18 cellular contexts compared by ENCODE assay signal in genomic region chr5:65137631-65138030, GRCh38.
DNase-seq lines count a peak whose midpoint lies in the region; ATAC-seq and TF ChIP-seq lines count a peak whose summit lies in the region.
"Had no signal": no experiment of that assay in that cellular context is flagged by ENCODE, and none has a peak within 500 bp of the region (broad histone marks: within the 10 kb centered on the region; RNA-seq: fewer than 3 reads in every experiment).

No MANE protein-coding gene starts in this region.

- POLR2A ChIA-PET in PC-9 (lab: Charles Lee; ENCODE audit: unreplicated experiment), result no interaction called here

- H3K27me3 ChIP-seq in PC-9 (ENCODE audit: insufficient read depth, low read depth) (no peaks in the 10 kb centered on the region), mesenchymal stem cell (ENCODE audit: control insufficient read depth in 1 of 2, insufficient read depth in 1 of 2, low read length in 2 of 2) (no peaks in the 10 kb centered on the region), thoracic aorta (replicated peaks; ENCODE audit: insufficient read depth) (no peaks in the 10 kb centered on the region)
- H3K27me3 ChIP-seq: heart left ventricle, stomach had no signal

- H2BK12ac ChIP-seq in mesenchymal stem cell (ENCODE audit: low read length in 2 of 2), result no peak overlapping the region

- ATAC-seq in thoracic aorta (ENCODE audit: insufficient number of reproducible peaks, low FRiP score, low read depth) (no peak), GM19328 (IDR thresholded peaks at IDR 0.05; ENCODE audit: unreplicated experiment) (no peak)
- ATAC-seq: activated CD8-positive, alpha-beta memory T cell treated with anti-CD3 and anti-CD28 coated beads, Interleukin-2, amount 10 ng/mL, durations not matched to agents 7 days and 5 days had no signal

- no peak overlapping the region for H2BK5ac ChIP-seq in mesenchymal stem cell (ENCODE audit: low read depth, low read length, poor library complexity, severe bottlenecking)

- no peak overlapping the region for H2BK15ac ChIP-seq in mesenchymal stem cell (ENCODE audit: low read depth, poor library complexity, severe bottlenecking)

- WGBS in mesenchymal stem cell, result 61% methylated on average over 4 of the region's 4 CpGs

- H3K9ac ChIP-seq in mesenchymal stem cell (ENCODE audit: low read length), result no peak overlapping the region

- H3K4me1 ChIP-seq in PC-9 (replicated peaks; ENCODE audit: insufficient read depth), result no peaks in the 10 kb centered on the region
- peaks cover 6% of the 10 kb centered on the region for H3K4me1 ChIP-seq in mesenchymal stem cell (ENCODE audit: control insufficient read depth, insufficient read depth, low read depth, low read length)
- H3K4me1 ChIP-seq in thoracic aorta (ENCODE audit: control insufficient read depth in 1 of 2, low read depth in 2 of 2), result peaks cover 24 to 37% of the 10 kb centered on the region in 2 donors

- H3K4me3 ChIP-seq in PC-9, result no peak overlapping the region
- H3K4me3 ChIP-seq in epithelial cell of proximal tubule (ENCODE audit: low read depth, low read length), result no peak overlapping the region
- no peak overlapping the region for H3K4me3 ChIP-seq in mesenchymal stem cell (ENCODE audit: insufficient read depth in 1 of 2, low read depth in 1 of 2, low read length in 2 of 2)
- H3K4me3 ChIP-seq in thoracic aorta, result no peak overlapping the region
- H3K4me3 ChIP-seq: heart left ventricle, stomach had no signal

- no peak overlapping the region for H4K8ac ChIP-seq in mesenchymal stem cell (ENCODE audit: low read length)

- H3K36me3 ChIP-seq in PC-9 (ENCODE audit: low read depth) (no peaks in the 10 kb centered on the region), mesenchymal stem cell (ENCODE audit: control insufficient read depth in 1 of 2, insufficient read depth in 2 of 2, low read depth in 1 of 2, low read length in 2 of 2) (no peaks in the 10 kb centered on the region), thoracic aorta (no peaks in the 10 kb centered on the region)
- H3K36me3 ChIP-seq: heart left ventricle, stomach had no signal

- no peaks in the 10 kb centered on the region for H3K79me2 ChIP-seq in PC-9 (ENCODE audit: low read depth)

- H2AK5ac ChIP-seq in mesenchymal stem cell (ENCODE audit: low read length, severe bottlenecking), result no peak overlapping the region

- H3F3A ChIP-seq in PC-9 (ENCODE audit: insufficient read depth, low read depth), result no peaks in the 10 kb centered on the region

- H3K9me2 ChIP-seq in PC-9 (ENCODE audit: insufficient read depth), result no peaks in the 10 kb centered on the region

- no peaks in the 10 kb centered on the region for H3K9me3 ChIP-seq in PC-9 (ENCODE audit: insufficient read depth, low read depth)
- H3K9me3 ChIP-seq in mesenchymal stem cell (ENCODE audit: control insufficient read depth, low read length), result no peaks in the 10 kb centered on the region
- no peaks in the 10 kb centered on the region for H3K9me3 ChIP-seq in thoracic aorta
- H3K9me3 ChIP-seq: heart left ventricle, stomach had no signal

- H3K18ac ChIP-seq in mesenchymal stem cell (ENCODE audit: low read depth in 1 of 2, low read length in 2 of 2), result no peak overlapping the region

- H3K23ac ChIP-seq in mesenchymal stem cell (ENCODE audit: low read length in 2 of 2), result no peak overlapping the region

- intact Hi-C loops in PC-9 (cut with micrococcal nuclease; ENCODE audit: unreplicated experiment), result no loop called here

- H3K14ac ChIP-seq in mesenchymal stem cell (ENCODE audit: low read length in 2 of 2), result no peak overlapping the region

- no peaks in the 10 kb centered on the region for H4K20me1 ChIP-seq in PC-9 (ENCODE audit: insufficient read depth)

- no peak overlapping the region for H2BK120ac ChIP-seq in mesenchymal stem cell (ENCODE audit: low read depth, low read length)

- DNase-seq in PC-9, result no peak
- peak; percentile 27 for DNase-seq in epithelial cell of proximal tubule (ENCODE audit: low read depth)
- DNase-seq in mesenchymal stem cell, result peak; percentile 8
- DNase-seq in thoracic aorta (ENCODE audit: low spot score), result no peak
- DNase-seq in caudate nucleus (lab: John Stamatoyannopoulos, UW), result no peak
- DNase-seq in NCI-H82 treated with DMSO at 0.1 percent for 48 hours (lab: John Stamatoyannopoulos, UW; ENCODE audit: unreplicated experiment), result no peak
- DNase-seq: activated CD4-positive, alpha-beta T cell treated with anti-CD3 and anti-CD28 coated beads, Interleukin-2, amount 10 ng/mL, durations not matched to agents 7 days and 5 days; activated CD8-positive, alpha-beta memory T cell treated with anti-CD3 and anti-CD28 coated beads, Interleukin-2, amount 10 ng/mL, durations not matched to agents 7 days and 5 days; activated naive CD4-positive, alpha-beta T cell treated with anti-CD3 and anti-CD28 coated beads, Interleukin-2, amount 50 U/mL, for 16 hours; heart left ventricle; KBM-7; MM.1S; NCI-H1417 treated with DMSO at 0.1 percent for 48 hours; NCI-H510A; stomach had no signal

- no peaks in the 10 kb centered on the region for H3K79me1 ChIP-seq in mesenchymal stem cell (replicated peaks; ENCODE audit: low read length, poor library complexity, severe bottlenecking)

- H3K27ac ChIP-seq in PC-9 (no peak overlapping the region), mesenchymal stem cell (ENCODE audit: low read length, poor library complexity, severe bottlenecking) (peak overlapping the region; percentile 49), thoracic aorta (peak overlapping the region; percentile 33 to 56), caudate nucleus (ENCODE audit: low read depth, low read length) (no peak overlapping the region)
- H3K27ac ChIP-seq: C4-2B, stomach, VCaP had no signal

- peak overlapping the region; percentile 19; the same call in 1 of the 2 replicates for H2AFZ ChIP-seq in PC-9
- H2AFZ ChIP-seq in mesenchymal stem cell (ENCODE audit: low read depth, low read length), result no peak overlapping the region

- no peak overlapping the region for H4K91ac ChIP-seq in mesenchymal stem cell (ENCODE audit: low read length)

- CTCF ChIA-PET in PC-9 (lab: Charles Lee), result interaction anchor here (0.6 to 1.1 kb wide), 2 partner anchors 13 to 214 kb away, joined by 3 to 6 read pairs; no protein-coding TSS in a partner anchor

- H3K4me2 ChIP-seq in PC-9 (no peak overlapping the region), mesenchymal stem cell (ENCODE audit: low read length, poor library complexity, severe bottlenecking) (no peak overlapping the region)

- TF ChIP-seq CTCF in PC-9 (conservative IDR thresholded peaks at IDR 0.05) (no peak), epithelial cell of proximal tubule (conservative IDR thresholded peaks at IDR 0.05; ENCODE audit: low read depth, low read length) (no peak), thoracic aorta (IDR thresholded peaks at IDR 0.05) (no peak)

- BruUV-seq in PC-9 (replicated peaks; lab: Mats Ljungman, UMichigan), result no TSS peak

- no peak overlapping the region for H3K4ac ChIP-seq in mesenchymal stem cell (ENCODE audit: low read depth in 1 of 2, low read length in 2 of 2)

Comparison
In these comparisons a context has a peak if more than half of its experiments do, and no peak if none do; other contexts are left out.
1. DNase-seq: peak in epithelial cell of proximal tubule (single experiment) and mesenchymal stem cell (single experiment); none in PC-9 (0 of 2), thoracic aorta (single experiment), caudate nucleus (0 of 61) and NCI-H82 treated with DMSO at 0.1 percent for 48 hours (single experiment).
2. H3K27ac ChIP-seq: peak in mesenchymal stem cell (single experiment) and thoracic aorta (2 of 2); none in PC-9 (single experiment) and caudate nucleus (single experiment).